ENCODE assay signal across 20 cellular contexts in genomic region chr3:63390831-63391230, GRCh38.
"Had no signal": no experiment of that assay in that cellular context is flagged by ENCODE, and none has a peak within 500 bp of the region (broad histone marks: within the 10 kb centered on the region; RNA-seq: fewer than 3 reads in every experiment).

No MANE protein-coding gene starts in this region.

- H3K9me3 ChIP-seq: left ventricle myocardium inferior, mucosa of descending colon, spleen, tibial nerve had no signal

- H3K27ac ChIP-seq: hepatocyte, left ventricle myocardium inferior, spleen, tibial nerve had no signal

- H2AFZ ChIP-seq: hepatocyte had no signal

- H3K4me1 ChIP-seq: left ventricle myocardium inferior, spleen, tibial nerve had no signal

- H3K36me3 ChIP-seq: left ventricle myocardium inferior, spleen, tibial nerve had no signal

- H3K79me2 ChIP-seq: hepatocyte had no signal

- H3K4me2 ChIP-seq: hepatocyte had no signal

- H3K27me3 ChIP-seq: hepatocyte, tibial nerve had no signal

- H3K4me3 ChIP-seq: hepatocyte, left ventricle myocardium inferior, lung, mucosa of descending colon, spleen, tibial nerve had no signal

- DNase-seq: activated CD4-positive, alpha-beta T cell treated with anti-CD3 and anti-CD28 coated beads for 36 hours; activated CD4-positive, CD25-positive, alpha-beta regulatory T cell; activated CD8-positive, alpha-beta memory T cell treated with anti-CD3 and anti-CD28 coated beads, Interleukin-2, amount 10 ng/mL, durations not matched to agents 7 days and 5 days; activated CD8-positive, alpha-beta T cell treated with anti-CD3 and anti-CD28 coated beads, Interleukin-2, amount 10 ng/mL, durations not matched to agents 7 days and 5 days; activated naive CD8-positive, alpha-beta T cell treated with anti-CD3 and anti-CD28 coated beads, Interleukin-2, amount 50 U/mL, for 24 hours; activated T-cell treated with anti-CD3 and anti-CD28 coated beads, Interleukin-2, amount 50 U/mL, for 48 hours; amygdala; cortex of kidney; glutamatergic neuron; islet precursor cell; left ventricle myocardium inferior; mucosa of descending colon; spleen; stimulated activated naive CD4-positive, alpha-beta T cell treated with Interleukin-2 at 50 U/mL for 16 hours; T-cell had no signal

- ATAC-seq: activated CD4-positive, alpha-beta T cell treated with anti-CD3 and anti-CD28 coated beads for 36 hours; activated CD8-positive, alpha-beta memory T cell treated with anti-CD3 and anti-CD28 coated beads, Interleukin-2, amount 10 ng/mL, durations not matched to agents 7 days and 5 days; activated CD8-positive, alpha-beta T cell treated with anti-CD3 and anti-CD28 coated beads, Interleukin-2, amount 10 ng/mL, durations not matched to agents 7 days and 5 days; activated naive CD8-positive, alpha-beta T cell treated with anti-CD3 and anti-CD28 coated beads, Interleukin-2, amount 50 U/mL, for 24 hours; esophagus mucosa; mucosa of descending colon; sciatic nerve; T-cell had no signal
